In genomic region chr22:46026907-46027218, GRCh38 we compare ENCODE assay signal across 8 cellular contexts. TPM values are rescaled to one million over a fixed set of nuclear protein-coding genes. Genes with fewer than 3 reads are reported as not detected.
DNase-seq lines count a peak whose midpoint lies in the region; TF ChIP-seq lines count a peak whose summit lies in the region.

No MANE protein-coding gene starts in this region.

- H4K8ac ChIP-seq in H9 (replicated peaks; ENCODE audit: insufficient read length, low read depth, low read length) = no peak overlapping the region

- H3K36me3 Mint-ChIP-seq in H9 (ENCODE audit: insufficient read depth in 1 of 3, low read depth in 3 of 3) = no peaks in the 10 kb centered on the region

- H3K27me3 Mint-ChIP-seq in H9 (ENCODE audit: low read depth) = peaks cover 60% of the 10 kb centered on the region

- no peak overlapping the region for H3K9ac ChIP-seq in H9 (ENCODE audit: extremely low read depth, insufficient read length, low read length)

- peak overlapping the region; percentile 60 to 77 for H3K4me3 Mint-ChIP-seq in H9

- H3K27ac ChIP-seq in H9 (ENCODE audit: insufficient read length, low read depth, low read length) = no peak overlapping the region

- no peak overlapping the region for H3K14ac ChIP-seq in H9 (ENCODE audit: insufficient read depth, low read length)

- TF ChIP-seq CTCF in H9 (conservative IDR thresholded peaks at IDR 0.05) (no peak), astrocyte of the cerebellum (IDR thresholded peaks at IDR 0.05; ENCODE audit: low read depth, low read length, missing control alignments) (no peak), GM13977 (IDR thresholded peaks at IDR 0.05; ENCODE audit: extremely low read depth, insufficient read depth, missing control alignments) (no peak)

- H2AK5ac ChIP-seq in H9 (ENCODE audit: insufficient read length, low read length) = no peak overlapping the region

- peaks cover 16% of the 10 kb centered on the region; the same call in 1 of the 2 replicates for H3K27me3 ChIP-seq in H9 (ENCODE audit: insufficient read depth, low read length)

- H3K27ac Mint-ChIP-seq in H9 = no peak overlapping the region; a peak in 1 of 7 replicates

- H3K4me1 ChIP-seq in H9 (ENCODE audit: insufficient read depth, low read length) = peaks cover 4% of the 10 kb centered on the region; the same call in 1 of the 2 replicates

- no peak overlapping the region for H4K5ac ChIP-seq in H9 (ENCODE audit: insufficient read length, low read depth, low read length)

- no peak overlapping the region for H2BK15ac ChIP-seq in H9 (ENCODE audit: low read depth, low read length)

- in situ Hi-C loops in astrocyte of the cerebellum (cut with HindIII; ENCODE audit: low sequenced_read_pairs) = no loop called here
- in situ Hi-C loops in GM13977 (cut with MboI; ENCODE audit: low pct_unique_long_range_greater_than_20kb, low sequenced_read_pairs, unreplicated experiment) = no loop called here

- WGBS in H9 (ENCODE audit: extremely low coverage, insufficient read length, low lambda C conversion rate) = no CpG with 5 or more reads among the region's 3 CpGs

- H3K9me3 Mint-ChIP-seq in H9 = peaks cover 0 to 2% of the 10 kb centered on the region in 2 experiments; a peak in 2 of 5 replicates

- H2AFZ ChIP-seq in H9 (ENCODE audit: low read length) = no peak overlapping the region

- H3K4ac ChIP-seq in H9 (ENCODE audit: low read depth, low read length) = no peak overlapping the region

- no peak overlapping the region for H3T11ph ChIP-seq in H9 (ENCODE audit: low read length)

- H3K23ac ChIP-seq in H9 (ENCODE audit: insufficient read length, low read depth, low read length) = no peak overlapping the region

- no peaks in the 10 kb centered on the region for H3K79me2 ChIP-seq in H9 (ENCODE audit: insufficient read depth, low read length)

- no peaks in the 10 kb centered on the region for H3K23me2 ChIP-seq in H9 (ENCODE audit: insufficient read length, low read depth, low read length, poor library complexity, severe bottlenecking)

- peaks cover 19 to 26% of the 10 kb centered on the region in 2 experiments for H3K4me1 Mint-ChIP-seq in H9

- peak overlapping the region; percentile 32 for H3K4me2 ChIP-seq in H9 (ENCODE audit: insufficient read depth, insufficient read length, low read length)

- no peak overlapping the region for H2BK20ac ChIP-seq in H9 (ENCODE audit: low read depth, low read length, poor library complexity, severe bottlenecking)

- DNase-seq in H9 = no peak
- no peak for DNase-seq in astrocyte of the cerebellum (ENCODE audit: low read depth)
- no peak for DNase-seq in skeletal muscle cell (ENCODE audit: low read depth)
- DNase-seq in KG1 (lab: John Stamatoyannopoulos, UW) = no peak
- no peak for DNase-seq in stimulated activated CD4-positive, alpha-beta T cell treated with anti-CD3 and anti-CD28 coated beads, Interleukin-1b, Interleukin-23, amount 100 ng/mL, for 48 hours
- DNase-seq in GM13977 (ENCODE audit: low spot score) = no peak
- DNase-seq in NCI-H2227 (lab: John Stamatoyannopoulos, UW; ENCODE audit: unreplicated experiment) = no peak

- no peak overlapping the region for H3K56ac ChIP-seq in H9 (ENCODE audit: insufficient read length, low read depth, low read length)

- H4K20me1 ChIP-seq in H9 (ENCODE audit: control insufficient read depth, insufficient read depth, insufficient read length) = no peaks in the 10 kb centered on the region

- H2BK12ac ChIP-seq in H9 (ENCODE audit: insufficient read length, low read depth, low read length) = no peak overlapping the region

- no peak overlapping the region for H3K18ac ChIP-seq in H9 (ENCODE audit: insufficient read length, low read depth, low read length)

- no peak overlapping the region for H4K91ac ChIP-seq in H9 (ENCODE audit: insufficient read length, low read depth, low read length)

- H2BK5ac ChIP-seq in H9 (ENCODE audit: insufficient read length, low read length) = no peak overlapping the region

- H2BK120ac ChIP-seq in H9 (ENCODE audit: low read depth, low read length, poor library complexity, severe bottlenecking) = no peak overlapping the region

- H3K4me3 ChIP-seq in astrocyte of the cerebellum (ENCODE audit: low read depth, low read length) (peak overlapping the region; percentile 22), iPS-18c (ENCODE audit: insufficient read depth, low read depth, low read length) (peak overlapping the region; percentile 59; the same call in 1 of the 2 replicates), skeletal muscle cell (ENCODE audit: low read depth, low read length) (peak overlapping the region; percentile 38)

- H3K79me1 ChIP-seq in H9 (ENCODE audit: insufficient read depth, low read depth, low read length, poor library complexity, severe bottlenecking) = no peaks in the 10 kb centered on the region

- no peaks in the 10 kb centered on the region for H3K9me3 ChIP-seq in H9 (ENCODE audit: control insufficient read depth, low read depth, low read length)
- no peaks in the 10 kb centered on the region for H3K9me3 ChIP-seq in iPS-18c (ENCODE audit: control insufficient read depth, insufficient read depth, low read length)

RNA-seq across cellular contexts. Expression of gene WNT7B, which starts 49.9 kb away (rescaled TPM):
- 0.09 and 0.31 TPM in 2 replicates for total RNA-seq in H9 (2021)
